8 cellular contexts compared by ENCODE assay signal in the genomic region with DNA sequence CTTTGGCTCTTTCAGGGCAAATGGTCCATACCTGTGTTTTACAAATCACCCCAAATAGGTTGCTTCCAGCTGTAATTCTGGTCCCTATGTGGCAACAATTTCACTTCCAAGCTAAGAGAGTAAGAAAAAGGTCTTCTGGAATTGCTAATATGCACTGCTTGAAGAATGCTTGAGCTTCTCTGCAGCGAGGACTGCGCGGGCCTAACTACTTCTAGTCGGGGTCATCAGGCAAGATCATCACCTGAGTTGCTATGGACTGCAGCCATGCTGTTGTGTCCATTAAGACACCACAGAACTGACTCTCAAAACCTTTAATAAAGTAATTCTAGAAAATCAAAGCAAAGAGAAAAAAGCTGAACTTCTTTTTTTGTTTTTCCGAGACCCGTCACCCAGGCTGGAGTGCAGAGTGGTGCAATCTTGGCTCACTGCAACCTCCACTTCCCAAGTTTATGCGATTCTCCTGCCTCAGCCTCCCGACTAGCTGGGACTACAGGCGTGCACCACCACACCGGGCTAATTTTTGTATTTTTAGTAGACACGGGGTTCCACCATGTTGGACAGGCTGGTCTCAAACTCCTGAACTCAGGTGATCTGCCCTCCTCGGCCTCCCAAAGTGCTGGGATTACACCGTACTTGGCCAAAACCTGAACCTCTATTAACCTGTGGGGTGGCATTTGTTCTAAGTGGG. TPM values are rescaled to one million over a fixed set of nuclear protein-coding genes. Genes with fewer than 3 reads are reported as not detected.
DNase-seq lines count a peak whose midpoint lies in the region; ATAC-seq and TF ChIP-seq lines count a peak whose summit lies in the region.

No MANE protein-coding gene starts in this region.

- peak overlapping the region; percentile 97; the same call in 1 of the 2 replicates for H3K27ac ChIP-seq in GM23248
- no peak overlapping the region for H3K27ac ChIP-seq in skeletal muscle tissue (ENCODE audit: low read depth, low read length)

- TF ChIP-seq CTCF in activated B cell treated with CpG ODN at 0.5 μM for 24 hours (IDR thresholded peaks at IDR 0.05) (no peak), fibroblast of the aortic adventitia (IDR thresholded peaks at IDR 0.05; ENCODE audit: insufficient read depth, low read length) (no peak)

- H3K36me3 Mint-ChIP-seq in activated B cell treated with CpG ODN at 0.5 μM for 24 hours (ENCODE audit: low read depth), result peaks cover 29% of the 10 kb centered on the region

- peak overlapping the region; percentile 65 for H3K27ac Mint-ChIP-seq in activated B cell treated with CpG ODN at 0.5 μM for 24 hours

- H3K4me1 ChIP-seq in GM23248 (ENCODE audit: insufficient read depth), result peaks cover 41% of the 10 kb centered on the region
- peaks cover 26 to 41% (median 41%) of the 10 kb centered on the region in 3 donors for H3K4me1 ChIP-seq in skeletal muscle tissue (ENCODE audit: control insufficient read depth in 3 of 3, insufficient read depth in 3 of 3, low read length in 3 of 3)

- intact Hi-C loops in activated B cell treated with CpG ODN at 0.5 μM for 24 hours (cut with micrococcal nuclease), result no loop called here

- WGBS in GM23248 (ENCODE audit: low coverage in 1 of 2, low lambda C conversion rate in 2 of 2, missing lambda C conversion rate in 2 of 2), 2 experiments, result 90 to 94% methylated on average over 13 of the region's 13 CpGs

- H3K79me2 ChIP-seq in GM23248 (ENCODE audit: insufficient read depth), result peaks cover 65% of the 10 kb centered on the region

- in situ Hi-C loops in GM23248 (cut with MboI), result no loop called here

- POLR2A ChIA-PET in activated B cell treated with CpG ODN at 0.5 μM for 24 hours (lab: Charles Lee), result interaction anchor here (1.2 to 3.4 kb wide), 3 partner anchors 9 to 17 kb away, joined by 3 to 23 read pairs (median 5); partner anchors contain the start of gene TOMM22

- H3F3A ChIP-seq in GM23248 (ENCODE audit: insufficient read depth), result peaks cover 41% of the 10 kb centered on the region

- H2AFZ ChIP-seq in GM23248, result no peak overlapping the region

- peak overlapping the region; percentile 92 for H3K4me3 Mint-ChIP-seq in activated B cell treated with CpG ODN at 0.5 μM for 24 hours

- DNase-seq in GM23248, result no peak
- no peak for DNase-seq in activated B cell treated with CpG ODN at 0.5 μM for 24 hours
- DNase-seq in fibroblast of the aortic adventitia (ENCODE audit: low read depth), result no peak
- no peak for DNase-seq in iPS-NIHi11 (ENCODE audit: low spot score)
- DNase-seq in KG1 (lab: John Stamatoyannopoulos, UW), result no peak
- DNase-seq in NCI-H1694 (lab: John Stamatoyannopoulos, UW), result no peak

- no peaks in the 10 kb centered on the region for H3K27me3 Mint-ChIP-seq in activated B cell treated with CpG ODN at 0.5 μM for 24 hours

- no peaks in the 10 kb centered on the region for H4K20me1 ChIP-seq in GM23248 (ENCODE audit: insufficient read depth)

- H3K4me2 ChIP-seq in GM23248 (ENCODE audit: unreplicated experiment), result peak overlapping the region; percentile 95

- H3K9me3 ChIP-seq in GM23248 (ENCODE audit: low read depth) (no peaks in the 10 kb centered on the region), skeletal muscle tissue (ENCODE audit: control insufficient read depth in 3 of 3, low read length in 3 of 3) (no peaks in the 10 kb centered on the region)

- H3K9ac ChIP-seq in GM23248 (peak overlapping the region; percentile 99), skeletal muscle tissue (ENCODE audit: low read depth in 1 of 3, low read length in 3 of 3) (peak overlapping the region in 1 of 3 donors; percentile 17)

- H3K27me3 ChIP-seq in GM23248 (replicated peaks; ENCODE audit: insufficient read depth) (no peaks in the 10 kb centered on the region), skeletal muscle tissue (ENCODE audit: control insufficient read depth in 3 of 3, insufficient read depth in 3 of 3, low read length in 3 of 3) (no peaks in the 10 kb centered on the region)

- CTCF ChIA-PET in activated B cell treated with CpG ODN at 0.5 μM for 24 hours (lab: Charles Lee), result interaction anchor here (2.7 kb wide), 1 partner anchor 16 kb away, joined by 19 read pairs; the partner anchor contains the start of gene TOMM22

- peak overlapping the region; percentile 87 for H3K4me3 ChIP-seq in GM23248
- H3K4me3 ChIP-seq in fibroblast of the aortic adventitia (ENCODE audit: low read depth, low read length), result peak overlapping the region; percentile 87
- H3K4me3 ChIP-seq in skeletal muscle tissue (ENCODE audit: low read length in 3 of 3), result peak overlapping the region; percentile 82 to 92 (median 88)

- no peaks in the 10 kb centered on the region for H3K9me3 Mint-ChIP-seq in activated B cell treated with CpG ODN at 0.5 μM for 24 hours

- H3K36me3 ChIP-seq in GM23248 (ENCODE audit: low read depth) (peaks cover 6% of the 10 kb centered on the region; the same call in 1 of the 2 replicates), skeletal muscle tissue (ENCODE audit: control insufficient read depth in 3 of 3, insufficient read depth in 3 of 3, low read length in 3 of 3) (peaks cover 2 to 17% (median 7%) of the 10 kb centered on the region in 3 donors)

- no peaks in the 10 kb centered on the region for H3K9me2 ChIP-seq in GM23248 (ENCODE audit: insufficient read depth)

- ATAC-seq in activated B cell treated with CpG ODN at 0.5 μM for 24 hours (ENCODE audit: low read depth) (no peak), HG02610 (IDR thresholded peaks at IDR 0.05; ENCODE audit: unreplicated experiment) (no peak)

- H3K4me1 Mint-ChIP-seq in activated B cell treated with CpG ODN at 0.5 μM for 24 hours, result peaks cover 67% of the 10 kb centered on the region

RNA-seq across cellular contexts. Expression of gene JOSD1, which starts 2.2 kb away (rescaled TPM):
- total RNA-seq in GM23248 (2014; rRNA removed; shearing (Covaris generic)), result 47.0 and 51.2 TPM in 2 replicates
- polyA plus RNA-seq in GM23248 (2016; fragmentation: Nextera tagmentation; extraction: Ambion mirVana), result 5.5 and 6.6 TPM in 2 replicates
- 39.3 and 45.2 TPM in 2 replicates for total RNA-seq in activated B cell treated with CpG ODN at 0.5 μM for 24 hours
- total RNA-seq in fibroblast of the aortic adventitia (ENCODE audit: low replicate concordance), result 56.4 and 61.2 TPM in 2 replicates
- 25.1 TPM for total RNA-seq in skeletal muscle tissue

RNA-seq across cellular contexts. Expression of gene GTPBP1, which starts 7.2 kb away (rescaled TPM):
- 20.1 and 26.9 TPM in 2 replicates for total RNA-seq in GM23248 (2014; rRNA removed; shearing (Covaris generic))
- polyA plus RNA-seq in GM23248 (2016; fragmentation: Nextera tagmentation; extraction: Ambion mirVana), result 9.7 and 10.0 TPM in 2 replicates
- total RNA-seq in activated B cell treated with CpG ODN at 0.5 μM for 24 hours, result 90.6 and 103 TPM in 2 replicates
- 19.6 and 26.8 TPM in 2 replicates for total RNA-seq in fibroblast of the aortic adventitia (ENCODE audit: low replicate concordance)
- 19.3 TPM for total RNA-seq in skeletal muscle tissue

RNA-seq across cellular contexts. Expression of gene TOMM22, which starts 16.8 kb away (rescaled TPM):
- total RNA-seq in GM23248 (2014; rRNA removed; shearing (Covaris generic)), result 48.9 and 53.9 TPM in 2 replicates
- 92.0 and 97.8 TPM in 2 replicates for polyA plus RNA-seq in GM23248 (2016; fragmentation: Nextera tagmentation; extraction: Ambion mirVana)
- total RNA-seq in activated B cell treated with CpG ODN at 0.5 μM for 24 hours (99.4 and 109 TPM in 2 replicates), fibroblast of the aortic adventitia (ENCODE audit: low replicate concordance) (32.2 and 70.4 TPM in 2 replicates), skeletal muscle tissue (63.7 TPM)

RNA-seq across cellular contexts. Expression of gene CBY1, which starts 42.1 kb away (rescaled TPM):
- 16.2 and 24.5 TPM in 2 replicates for total RNA-seq in GM23248 (2014; rRNA removed; shearing (Covaris generic))
- 57.5 and 59.4 TPM in 2 replicates for polyA plus RNA-seq in GM23248 (2016; fragmentation: Nextera tagmentation; extraction: Ambion mirVana)
- total RNA-seq in activated B cell treated with CpG ODN at 0.5 μM for 24 hours, result 7.3 and 14.1 TPM in 2 replicates
- total RNA-seq in fibroblast of the aortic adventitia (ENCODE audit: low replicate concordance), result 14.3 and 19.4 TPM in 2 replicates
- 14.1 TPM for total RNA-seq in skeletal muscle tissue

RNA-seq across cellular contexts. Expression of gene FAM227A, which starts 42.4 kb away (rescaled TPM):
- 0.13 and 2.1 TPM in 2 replicates for total RNA-seq in GM23248 (2014; rRNA removed; shearing (Covaris generic))
- 0.65 and 0.93 TPM in 2 replicates for polyA plus RNA-seq in GM23248 (2016; fragmentation: Nextera tagmentation; extraction: Ambion mirVana)
- 0.20 and 0.66 TPM in 2 replicates for total RNA-seq in activated B cell treated with CpG ODN at 0.5 μM for 24 hours
- total RNA-seq in fibroblast of the aortic adventitia (ENCODE audit: low replicate concordance), result 0.74 and 2.0 TPM in 2 replicates
- 0.52 TPM for total RNA-seq in skeletal muscle tissue
